8 cellular contexts compared by ENCODE assay signal in genomic region chr5:7392401-7393024, GRCh38. TPM values are rescaled to one million over a fixed set of nuclear protein-coding genes. Genes with fewer than 3 reads are reported as not detected.
DNase-seq lines count a peak whose midpoint lies in the region; ATAC-seq and TF ChIP-seq lines count a peak whose summit lies in the region.

No MANE protein-coding gene starts in this region.

- POLR2A ChIA-PET in HEK293T (lab: Yijun Ruan, JAX), result no interaction called here

- intact Hi-C loops in breast epithelium (cut with DNase I; ENCODE audit: low total_unique reads) (no loop called here), mucosa of descending colon (cut with DNase I, micrococcal nuclease) (no loop called here)

- H3K4me3 ChIP-seq in breast epithelium, result no peak overlapping the region
- H3K4me3 ChIP-seq in mucosa of descending colon, result no peak overlapping the region

- DNase-seq in ELF-1 (ENCODE audit: low read depth, low spot score) (peak; percentile 73), NCI-H2081 treated with DMSO at 0.1 percent for 48 hours (lab: John Stamatoyannopoulos, UW) (peak; percentile 53), breast epithelium (ENCODE audit: low spot score in 2 of 2) (no peak), mucosa of descending colon (peak in 1 of 3 donors; percentile 62), HEK293T (ENCODE audit: extremely low spot score) (no peak), NCI-H226 (no peak)

- no peak overlapping the region for H3K27ac ChIP-seq in breast epithelium

- peaks cover 0 to 4% of the 10 kb centered on the region in 2 donors for H3K27me3 ChIP-seq in breast epithelium

- H3K4me1 ChIP-seq in breast epithelium, result no peaks in the 10 kb centered on the region
- peaks cover 6% of the 10 kb centered on the region for H3K4me1 ChIP-seq in mucosa of descending colon (ENCODE audit: low read depth)

- peak; percentile 67 for ATAC-seq in mucosa of descending colon
- ATAC-seq in GM18907 (IDR thresholded peaks at IDR 0.05; ENCODE audit: unreplicated experiment), result no peak
- no peak for ATAC-seq in HG02852 (IDR thresholded peaks at IDR 0.05; ENCODE audit: unreplicated experiment)

- H3K9me3 ChIP-seq in breast epithelium (no peaks in the 10 kb centered on the region), mucosa of descending colon (no peaks in the 10 kb centered on the region)

- TF ChIP-seq CTCF in breast epithelium (IDR thresholded peaks at IDR 0.05) (peak; percentile 10 to 50 (median 34)), mucosa of descending colon (IDR thresholded peaks at IDR 0.05) (peak; percentile 34)

- H3K36me3 ChIP-seq in breast epithelium, result no peaks in the 10 kb centered on the region
- H3K36me3 ChIP-seq in mucosa of descending colon (ENCODE audit: low read depth), result no peaks in the 10 kb centered on the region

- CTCF ChIA-PET in HEK293T (lab: Yijun Ruan, JAX), result no interaction called here

- TF ChIP-seq POLR2A in breast epithelium (IDR thresholded peaks at IDR 0.05), result no peak

TF ChIP-seq in HEK293T, 16 proteins besides CTCF, POLR2A, EP300 and RAD21:
- TF ChIP-seq FOXK2 (IDR thresholded peaks at IDR 0.05), result no peak
- no peak for TF ChIP-seq SP1 (IDR thresholded peaks at IDR 0.05)
- no peak for TF ChIP-seq HDGF (IDR thresholded peaks at IDR 0.05; ENCODE audit: borderline replicate concordance)
- TF ChIP-seq LEF1 (IDR thresholded peaks at IDR 0.05; ENCODE audit: borderline replicate concordance), result no peak
- no peak for TF ChIP-seq CTBP1 (IDR thresholded peaks at IDR 0.05; ENCODE audit: borderline replicate concordance)
- TF ChIP-seq SUZ12 (IDR thresholded peaks at IDR 0.05), result no peak
- no peak for TF ChIP-seq NFRKB (IDR thresholded peaks at IDR 0.05)
- no peak for TF ChIP-seq PKNOX1 (IDR thresholded peaks at IDR 0.05)
- TF ChIP-seq ZNF384 (IDR thresholded peaks at IDR 0.05), result no peak
- no peak for TF ChIP-seq L3MBTL2 (conservative IDR thresholded peaks at IDR 0.05)
- TF ChIP-seq FOXM1 (IDR thresholded peaks at IDR 0.05; ENCODE audit: borderline replicate concordance), result no peak

RNA-seq across cellular contexts. Expression of gene ADCY2, which starts 3.4 kb away (rescaled TPM):
- 10 to 100 TPM in 1 of 3 donors, 1 to 10 TPM in 2; 3.8 to 30.1 (median 4.9) TPM for total RNA-seq in breast epithelium
- total RNA-seq in mucosa of descending colon, result 10 to 100 TPM in 1 of 3 donors, 1 to 10 TPM in 2; 1.7 to 14.8 (median 2.2) TPM

Comparison
In these comparisons a context has a peak if more than half of its experiments do, and no peak if none do; other contexts are left out.
1. DNase-seq: peak in ELF-1 (single experiment) and NCI-H2081 treated with DMSO at 0.1 percent for 48 hours (single experiment); none in breast epithelium (0 of 2), HEK293T (single experiment) and NCI-H226 (single experiment).